In genomic region chr6:130575971-130576370, GRCh38 we compare ENCODE assay signal across 8 cellular contexts.
DNase-seq lines count a peak whose midpoint lies in the region; ATAC-seq and TF ChIP-seq lines count a peak whose summit lies in the region.

No MANE protein-coding gene starts in this region.

- ATAC-seq in GM18868 (IDR thresholded peaks at IDR 0.05; ENCODE audit: unreplicated experiment) (peak; percentile 99), HG02981 (IDR thresholded peaks at IDR 0.05; ENCODE audit: unreplicated experiment) (peak; percentile 99), WTC11 (no peak), left lung (no peak)
- ATAC-seq in activated CD4-positive, alpha-beta T cell treated with anti-CD3 and anti-CD28 coated beads for 36 hours, result peak; percentile 90

- H3K4me1 ChIP-seq in left lung, result no peaks in the 10 kb centered on the region

- CTCF ChIA-PET in activated CD4-positive, alpha-beta T cell treated with anti-CD3 and anti-CD28 coated beads for 36 hours (lab: Charles Lee), result interaction anchor here (0.6 to 1.3 kb wide), 7 partner anchors 11 to 284 kb away, joined by 3 to 5 read pairs (median 3); no protein-coding TSS in a partner anchor
- CTCF ChIA-PET in WTC11 (lab: Charles Lee), result interaction anchor here (1.4 kb wide), 1 partner anchor 10 kb away, joined by 3 read pairs; no protein-coding TSS in a partner anchor

- H3K4me3 Mint-ChIP-seq in activated CD4-positive, alpha-beta T cell treated with anti-CD3 and anti-CD28 coated beads for 36 hours, result no peak overlapping the region
- H3K4me3 Mint-ChIP-seq in nephron, result no peak overlapping the region
- H3K4me3 Mint-ChIP-seq in WTC11, result no peak overlapping the region

- TF ChIP-seq CTCF in nephron (IDR thresholded peaks at IDR 0.05; ENCODE audit: unreplicated experiment in 3 of 3), result no peak
- TF ChIP-seq CTCF in WTC11 (IDR thresholded peaks at IDR 0.05), result no peak
- TF ChIP-seq CTCF in left lung (IDR thresholded peaks at IDR 0.05), result no peak

- H3K9me3 Mint-ChIP-seq in activated CD4-positive, alpha-beta T cell treated with anti-CD3 and anti-CD28 coated beads for 36 hours (ENCODE audit: low read depth), result no peaks in the 10 kb centered on the region
- H3K9me3 Mint-ChIP-seq in nephron (no peaks in the 10 kb centered on the region), WTC11 (peaks cover 12% of the 10 kb centered on the region)

- no peak overlapping the region for H3K4me3 ChIP-seq in left lung

- H3K36me3 ChIP-seq in left lung, result no peaks in the 10 kb centered on the region

- peak; percentile 72 for DNase-seq in activated CD4-positive, alpha-beta T cell treated with anti-CD3 and anti-CD28 coated beads for 36 hours
- no peak for DNase-seq in WTC11 (ENCODE audit: low spot score)
- DNase-seq in cerebellar nuclear complex (lab: John Stamatoyannopoulos, UW), result no peak
- no peak for DNase-seq in left lung
- DNase-seq in kidney tubule cell (ENCODE audit: low spot score), result no peak

- H3K9me3 ChIP-seq in left lung, result no peaks in the 10 kb centered on the region

- intact Hi-C loops in activated CD4-positive, alpha-beta T cell treated with anti-CD3 and anti-CD28 coated beads for 36 hours (cut with DNase I, micrococcal nuclease), result loop anchor here in 1 of 2 experiments (2.0 kb wide), 1 partner anchor 59 kb away; no protein-coding TSS in a partner anchor
- intact Hi-C loops in left lung (cut with DNase I), result no loop called here

- H3K27me3 ChIP-seq in left lung, result no peaks in the 10 kb centered on the region

- H3K4me1 Mint-ChIP-seq in activated CD4-positive, alpha-beta T cell treated with anti-CD3 and anti-CD28 coated beads for 36 hours, result peaks cover 39% of the 10 kb centered on the region
- H3K4me1 Mint-ChIP-seq in nephron (peaks cover 14% of the 10 kb centered on the region), WTC11 (no peaks in the 10 kb centered on the region)

- no peaks in the 10 kb centered on the region for H3K27me3 Mint-ChIP-seq in activated CD4-positive, alpha-beta T cell treated with anti-CD3 and anti-CD28 coated beads for 36 hours
- H3K27me3 Mint-ChIP-seq in nephron (ENCODE audit: low read depth), result no peaks in the 10 kb centered on the region
- no peaks in the 10 kb centered on the region for H3K27me3 Mint-ChIP-seq in WTC11 (ENCODE audit: low read depth)

- H3K36me3 Mint-ChIP-seq in activated CD4-positive, alpha-beta T cell treated with anti-CD3 and anti-CD28 coated beads for 36 hours (ENCODE audit: low read depth), result no peaks in the 10 kb centered on the region
- H3K36me3 Mint-ChIP-seq in nephron (ENCODE audit: low read depth), result no peaks in the 10 kb centered on the region
- no peaks in the 10 kb centered on the region for H3K36me3 Mint-ChIP-seq in WTC11

- POLR2A ChIA-PET in activated CD4-positive, alpha-beta T cell treated with anti-CD3 and anti-CD28 coated beads for 36 hours (lab: Charles Lee), result interaction anchor here (0.8 kb wide), 1 partner anchor 184 kb away, joined by 3 read pairs; no protein-coding TSS in a partner anchor
- POLR2A ChIA-PET in WTC11 (lab: Charles Lee), result no interaction called here

- H3K27ac Mint-ChIP-seq in activated CD4-positive, alpha-beta T cell treated with anti-CD3 and anti-CD28 coated beads for 36 hours, result peak overlapping the region; percentile 66
- H3K27ac Mint-ChIP-seq in nephron (peak overlapping the region; percentile 13 to 60 (median 51)), WTC11 (no peak overlapping the region)

- H3K27ac ChIP-seq in left lung, result no peak overlapping the region

TF ChIP-seq in WTC11, 78 proteins besides CTCF, POLR2A, EP300 and RAD21:
- TF ChIP-seq MAX (CRISPR knock-in tag; IDR thresholded peaks at IDR 0.05), result no peak
- no peak for TF ChIP-seq ZMAT4 (CRISPR knock-in tag; IDR thresholded peaks at IDR 0.05)
- no peak for TF ChIP-seq ZNF317 (CRISPR knock-in tag; IDR thresholded peaks at IDR 0.05; ENCODE audit: borderline replicate concordance, low read depth)
- no peak for TF ChIP-seq NFE2L1 (CRISPR knock-in tag; IDR thresholded peaks at IDR 0.05)
- TF ChIP-seq TEAD1 (CRISPR knock-in tag; IDR thresholded peaks at IDR 0.05), result no peak
- TF ChIP-seq JUN (CRISPR knock-in tag; IDR thresholded peaks at IDR 0.05), result no peak
- TF ChIP-seq USF1 (CRISPR knock-in tag; IDR thresholded peaks at IDR 0.05), result no peak
- no peak for TF ChIP-seq E2F4 (CRISPR knock-in tag; IDR thresholded peaks at IDR 0.05; ENCODE audit: borderline replicate concordance, low read depth)
- TF ChIP-seq IRF1 (CRISPR knock-in tag; IDR thresholded peaks at IDR 0.05), result no peak
- TF ChIP-seq NFATC4 (CRISPR knock-in tag; IDR thresholded peaks at IDR 0.05), result no peak

Comparison
In these comparisons a context has a peak if more than half of its experiments do, and no peak if none do; other contexts are left out.
1. ATAC-seq: peak in GM18868 (single experiment), HG02981 (single experiment) and activated CD4-positive, alpha-beta T cell treated with anti-CD3 and anti-CD28 coated beads for 36 hours (single experiment); none in WTC11 (single experiment) and left lung (single experiment).